8 cellular contexts compared by ENCODE assay signal in the genomic region with DNA sequence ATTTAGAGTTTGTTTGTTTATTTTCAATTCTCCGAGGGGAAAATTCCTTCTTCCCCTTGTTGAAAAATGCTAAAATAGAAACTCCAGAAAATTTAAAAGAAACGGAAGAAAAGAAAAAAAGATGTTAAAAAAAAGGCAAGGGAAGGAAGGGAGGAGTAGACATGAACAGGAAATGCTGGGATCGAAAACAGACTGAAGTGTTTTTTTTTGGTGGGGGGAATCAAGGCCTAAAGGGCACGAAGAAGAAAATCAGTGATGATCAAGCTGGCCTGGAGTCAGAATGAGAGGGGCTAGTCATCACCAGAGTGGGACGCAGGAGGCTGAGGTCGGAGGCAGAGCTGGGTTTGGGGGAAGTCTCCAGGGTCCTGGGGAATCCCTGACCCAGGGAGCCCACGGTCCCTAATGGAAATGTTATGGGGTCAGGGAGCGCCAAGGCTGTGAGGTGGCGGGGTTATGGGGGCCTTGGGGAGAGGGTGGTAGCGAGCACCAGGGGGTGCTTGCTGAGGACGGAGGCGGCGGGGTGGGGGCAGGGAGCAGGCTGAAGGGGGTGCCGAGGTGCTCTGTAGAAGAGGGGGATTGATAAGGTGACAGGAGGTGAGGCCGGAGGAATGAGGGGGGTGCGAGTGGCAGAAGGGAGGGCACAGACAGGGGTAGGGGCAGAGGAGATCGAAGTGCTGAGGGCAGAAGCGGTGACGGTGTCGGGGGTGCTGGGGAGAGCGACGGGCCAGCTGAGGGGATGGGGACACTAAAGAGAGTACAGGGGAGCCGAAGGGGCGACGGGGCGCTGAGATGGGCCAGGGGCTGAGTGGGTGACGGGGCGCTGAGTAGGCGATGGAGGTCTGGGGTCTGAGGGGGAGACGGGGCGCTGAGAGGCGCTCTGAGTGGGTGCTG. TPM values are rescaled to one million over a fixed set of nuclear protein-coding genes. Genes with fewer than 3 reads are reported as not detected.
DNase-seq lines count a peak whose midpoint lies in the region; ATAC-seq and TF ChIP-seq lines count a peak whose summit lies in the region.

No MANE protein-coding gene starts in this region.

- intact Hi-C loops in CD8-positive, alpha-beta T cell (cut with DNase I, micrococcal nuclease) = loop anchor here (5.0 to 10.0 kb wide), 6 partner anchors 452 to 1922 kb away; a partner anchor contains a TSS
- intact Hi-C loops in heart right ventricle (cut with DNase I) = loop anchor here in 2 of 10 donors (5.0 kb wide), 1 partner anchor 90 kb away; a partner anchor contains a TSS

- H3K4me3 ChIP-seq in CD8-positive, alpha-beta T cell (ENCODE audit: low read depth, low read length) = peak overlapping the region; percentile 71
- H3K4me3 ChIP-seq in heart right ventricle (peak overlapping the region; percentile 70 to 92 (median 86)), retinal pigment epithelial cell (ENCODE audit: low read length) (peak overlapping the region; percentile 100)

- CTCF ChIA-PET in CD8-positive, alpha-beta T cell (lab: Charles Lee) = interaction anchor here (0.7 to 2.0 kb wide), 4 partner anchors 9 to 144 kb away, joined by 3 to 7 read pairs (median 5); no protein-coding TSS in a partner anchor

- TF ChIP-seq CTCF in CD8-positive, alpha-beta T cell (IDR thresholded peaks at IDR 0.05) = no peak
- TF ChIP-seq CTCF in heart right ventricle (IDR thresholded peaks at IDR 0.05) = no peak
- TF ChIP-seq CTCF in retinal pigment epithelial cell (conservative IDR thresholded peaks at IDR 0.05; ENCODE audit: low read depth, low read length) = no peak

- H3K4me1 ChIP-seq in CD8-positive, alpha-beta T cell (ENCODE audit: insufficient read depth, low read length) = peaks cover 61% of the 10 kb centered on the region
- peaks cover 2 to 78% (median 74%) of the 10 kb centered on the region in 9 donors for H3K4me1 ChIP-seq in heart right ventricle

- peak in 6 of 7 experiments; percentile 9 to 41 (median 22) for DNase-seq in CD8-positive, alpha-beta T cell
- DNase-seq in NCI-H69 (lab: John Stamatoyannopoulos, UW) (peak; percentile 12), heart right ventricle (peak; percentile 39 to 49), retinal pigment epithelial cell (ENCODE audit: low read depth) (no peak), NCI-H187 (lab: John Stamatoyannopoulos, UW) (no peak)
- DNase-seq in activated naive CD4-positive, alpha-beta T cell treated with Interleukin-2 at 50 U/mL for 16 hours = peak; percentile 74

- ATAC-seq in CD8-positive, alpha-beta T cell = no peak
- ATAC-seq in heart right ventricle (peak in 7 of 8 donors; percentile 1 to 46 (median 2)), GM21390 (IDR thresholded peaks at IDR 0.05; ENCODE audit: unreplicated experiment) (no peak), GM21717 (IDR thresholded peaks at IDR 0.05; ENCODE audit: unreplicated experiment) (no peak)

- peaks cover 44% of the 10 kb centered on the region for H3K36me3 ChIP-seq in CD8-positive, alpha-beta T cell (ENCODE audit: insufficient read depth, low read length)
- H3K36me3 ChIP-seq in heart right ventricle = peaks cover 7 to 70% (median 57%) of the 10 kb centered on the region in 9 donors

- no peaks in the 10 kb centered on the region for H3K27me3 Mint-ChIP-seq in CD8-positive, alpha-beta T cell (ENCODE audit: low read depth)

- POLR2A ChIA-PET in CD8-positive, alpha-beta T cell (lab: Charles Lee) = interaction anchor here (0.6 to 4.4 kb wide), 10 partner anchors 10 to 231 kb away, joined by 3 to 28 read pairs (median 4); a partner anchor contains a TSS

- H3K4me1 Mint-ChIP-seq in CD8-positive, alpha-beta T cell (ENCODE audit: low read depth) = peaks cover 63% of the 10 kb centered on the region

- H3K9me3 ChIP-seq in CD8-positive, alpha-beta T cell (ENCODE audit: low read length) = peaks cover 16% of the 10 kb centered on the region
- peaks cover 0 to 28% (median 8%) of the 10 kb centered on the region in 11 donors for H3K9me3 ChIP-seq in heart right ventricle

- peak overlapping the region; percentile 99 for H3K27ac Mint-ChIP-seq in CD8-positive, alpha-beta T cell

- H3K4me3 Mint-ChIP-seq in CD8-positive, alpha-beta T cell = peak overlapping the region; percentile 96

- no peaks in the 10 kb centered on the region for H3K27me3 ChIP-seq in CD8-positive, alpha-beta T cell (ENCODE audit: insufficient read depth, low read length)
- no peaks in the 10 kb centered on the region for H3K27me3 ChIP-seq in heart right ventricle

- peaks cover 20% of the 10 kb centered on the region for H3K9me3 Mint-ChIP-seq in CD8-positive, alpha-beta T cell

- H3K27ac ChIP-seq in CD8-positive, alpha-beta T cell (ENCODE audit: low read depth, low read length) = peak overlapping the region; percentile 84
- peak overlapping the region; percentile 87 to 99 (median 97) for H3K27ac ChIP-seq in heart right ventricle

- WGBS in heart right ventricle, 2 donors = 2 to 3% methylated on average over 32 of the region's 32 CpGs

- peaks cover 72% of the 10 kb centered on the region for H3K36me3 Mint-ChIP-seq in CD8-positive, alpha-beta T cell

RNA-seq across cellular contexts. Expression of a gene that starts 0.7 kb away (rescaled TPM):
- 10 to 100 TPM; 53.8 to 55.0 TPM for total RNA-seq in CD8-positive, alpha-beta T cell
- 10 to 100 TPM; 18.9 to 49.5 (median 24.8) TPM for total RNA-seq in heart right ventricle
- 1 to 10 TPM; 7.8 to 8.5 TPM for polyA plus RNA-seq in heart right ventricle

RNA-seq across cellular contexts. Expression of a gene that starts 57.9 kb away (rescaled TPM):
- 100 to 1,000 TPM; 129 to 141 TPM for total RNA-seq in CD8-positive, alpha-beta T cell
- 10 to 100 TPM; 11.0 to 16.5 (median 12.8) TPM for total RNA-seq in heart right ventricle
- polyA plus RNA-seq in heart right ventricle = 10 to 100 TPM; 15.1 to 26.2 TPM

Comparison
In these comparisons a context has a peak if more than half of its experiments do, and no peak if none do; other contexts are left out.
1. ATAC-seq: peak in heart right ventricle (7 of 8); none in CD8-positive, alpha-beta T cell (single experiment), GM21390 (single experiment) and GM21717 (single experiment).
2. DNase-seq: peak in CD8-positive, alpha-beta T cell (6 of 7), NCI-H69 (single experiment), activated naive CD4-positive, alpha-beta T cell treated with Interleukin-2 at 50 U/mL for 16 hours (single experiment) and heart right ventricle (2 of 2); none in retinal pigment epithelial cell (single experiment) and NCI-H187 (0 of 2).
3. RNA of a gene that starts 57.9 kb away (total RNA-seq): 129 to 141 TPM in CD8-positive, alpha-beta T cell; 11.0 to 16.5 TPM in heart right ventricle; every median in the first group is over 4 times any median in the second.
4. Peak in every context shown above with its lines, with median percentiles within 50 percentile points of each other: H3K4me3 ChIP-seq.